8 cellular contexts compared by ENCODE assay signal in the genomic region with DNA sequence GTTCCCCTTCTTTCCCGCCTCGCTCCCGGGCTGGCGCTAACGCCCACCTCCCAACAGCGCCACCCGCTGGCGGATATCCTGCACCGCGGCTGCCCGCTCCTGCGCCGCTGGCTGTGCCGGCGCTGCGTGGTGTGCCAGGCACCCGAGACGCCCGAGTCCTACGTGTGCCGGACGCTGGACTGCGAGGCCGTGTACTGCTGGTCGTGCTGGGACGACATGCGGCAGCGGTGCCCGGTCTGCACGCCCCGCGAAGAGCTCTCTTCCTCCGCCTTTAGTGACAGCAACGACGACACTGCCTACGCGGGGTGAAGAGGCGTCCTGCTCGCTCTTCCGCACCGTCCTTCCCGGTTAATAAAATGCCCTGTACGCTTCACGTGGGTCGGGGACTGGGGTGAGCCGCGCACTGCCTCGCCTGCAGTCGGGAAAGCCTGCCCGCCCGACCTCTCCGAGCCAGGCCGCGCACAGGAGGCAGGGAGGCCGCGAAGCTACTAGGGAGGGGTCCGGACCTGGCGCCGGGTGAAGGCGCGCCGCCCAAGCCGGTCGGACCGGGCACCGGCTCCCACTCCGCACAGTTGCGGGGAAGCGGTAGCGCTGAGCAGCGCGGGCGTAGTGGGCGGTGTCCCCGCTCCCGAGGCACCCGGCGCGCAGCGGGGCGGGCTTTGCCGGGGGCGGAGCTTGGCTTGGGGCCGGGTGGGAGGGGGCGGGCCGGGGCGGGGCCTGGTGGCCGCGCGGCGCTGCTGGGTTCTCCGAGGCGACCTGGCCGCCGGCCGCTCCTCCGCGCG. TPM values are rescaled to one million over a fixed set of nuclear protein-coding genes. Genes with fewer than 3 reads are reported as not detected.
DNase-seq lines count a peak whose midpoint lies in the region; ATAC-seq lines count a peak whose summit lies in the region.

A gene with protein sequence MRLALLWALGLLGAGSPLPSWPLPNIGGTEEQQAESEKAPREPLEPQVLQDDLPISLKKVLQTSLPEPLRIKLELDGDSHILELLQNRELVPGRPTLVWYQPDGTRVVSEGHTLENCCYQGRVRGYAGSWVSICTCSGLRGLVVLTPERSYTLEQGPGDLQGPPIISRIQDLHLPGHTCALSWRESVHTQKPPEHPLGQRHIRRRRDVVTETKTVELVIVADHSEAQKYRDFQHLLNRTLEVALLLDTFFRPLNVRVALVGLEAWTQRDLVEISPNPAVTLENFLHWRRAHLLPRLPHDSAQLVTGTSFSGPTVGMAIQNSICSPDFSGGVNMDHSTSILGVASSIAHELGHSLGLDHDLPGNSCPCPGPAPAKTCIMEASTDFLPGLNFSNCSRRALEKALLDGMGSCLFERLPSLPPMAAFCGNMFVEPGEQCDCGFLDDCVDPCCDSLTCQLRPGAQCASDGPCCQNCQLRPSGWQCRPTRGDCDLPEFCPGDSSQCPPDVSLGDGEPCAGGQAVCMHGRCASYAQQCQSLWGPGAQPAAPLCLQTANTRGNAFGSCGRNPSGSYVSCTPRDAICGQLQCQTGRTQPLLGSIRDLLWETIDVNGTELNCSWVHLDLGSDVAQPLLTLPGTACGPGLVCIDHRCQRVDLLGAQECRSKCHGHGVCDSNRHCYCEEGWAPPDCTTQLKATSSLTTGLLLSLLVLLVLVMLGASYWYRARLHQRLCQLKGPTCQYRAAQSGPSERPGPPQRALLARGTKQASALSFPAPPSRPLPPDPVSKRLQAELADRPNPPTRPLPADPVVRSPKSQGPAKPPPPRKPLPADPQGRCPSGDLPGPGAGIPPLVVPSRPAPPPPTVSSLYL (plus strand): TSS at position 757 of the 782 bp plus-strand sequence. CDS start 71 bp downstream, outside the sequence.

- H3K36me3 ChIP-seq in mesenchymal stem cell (ENCODE audit: control insufficient read depth in 1 of 2, insufficient read depth in 2 of 2, low read depth in 1 of 2, low read length in 2 of 2) = peaks cover 14 to 18% of the 10 kb centered on the region in 2 experiments

- H3K18ac ChIP-seq in mesenchymal stem cell (ENCODE audit: low read depth in 1 of 2, low read length in 2 of 2) = peak within 1 kb of the TSS; percentile 60 to 98

- peak within 1 kb of the TSS; percentile 37 for H3K27ac ChIP-seq in mesenchymal stem cell (ENCODE audit: low read length, poor library complexity, severe bottlenecking)

- no peak within 1 kb of the TSS for H4K91ac ChIP-seq in mesenchymal stem cell (ENCODE audit: low read length)

- H3K9me3 Mint-ChIP-seq in effector memory CD8-positive, alpha-beta T cell = no peaks in the 10 kb centered on the region

- H3K4me1 ChIP-seq in mesenchymal stem cell (ENCODE audit: control insufficient read depth, insufficient read depth, low read depth, low read length) = peaks cover 19% of the 10 kb centered on the region

- H3K79me1 ChIP-seq in mesenchymal stem cell (replicated peaks; ENCODE audit: low read length, poor library complexity, severe bottlenecking) = peaks cover 13% of the 10 kb centered on the region

- peak within 1 kb of the TSS in 1 of 2 experiments; percentile 95 for H3K23ac ChIP-seq in mesenchymal stem cell (ENCODE audit: low read length in 2 of 2)

- peak within 1 kb of the TSS; percentile 99 for H2AFZ ChIP-seq in mesenchymal stem cell (ENCODE audit: low read depth, low read length)

- no peaks in the 10 kb centered on the region for H3K27me3 Mint-ChIP-seq in effector memory CD8-positive, alpha-beta T cell

- H2BK120ac ChIP-seq in mesenchymal stem cell (ENCODE audit: low read depth, low read length) = no peak within 1 kb of the TSS

- no peaks in the 10 kb centered on the region for H3K9me3 ChIP-seq in mesenchymal stem cell (ENCODE audit: control insufficient read depth, low read length)

- H3K4me3 ChIP-seq in mesenchymal stem cell (ENCODE audit: insufficient read depth in 1 of 2, low read depth in 1 of 2, low read length in 2 of 2) = peak within 1 kb of the TSS; percentile 71 to 95

- 1% methylated on average over 57 of the region's 99 CpGs for WGBS in mesenchymal stem cell

- peak within 1 kb of the TSS; percentile 77 for H4K8ac ChIP-seq in mesenchymal stem cell (ENCODE audit: low read length)

- H2AK5ac ChIP-seq in mesenchymal stem cell (ENCODE audit: low read length, severe bottlenecking) = no peak within 1 kb of the TSS

- H2BK12ac ChIP-seq in mesenchymal stem cell (ENCODE audit: low read length in 2 of 2) = peak within 1 kb of the TSS in 1 of 2 experiments; percentile 75

- DNase-seq in AG08396 (ENCODE audit: low spot score) = peak; percentile 98
- peak; percentile 94 for DNase-seq in NCI-H82 (lab: John Stamatoyannopoulos, UW)
- peak; percentile 93 for DNase-seq in activated CD8-positive, alpha-beta memory T cell treated with anti-CD3 and anti-CD28 coated beads for 24 hours
- peak; percentile 76 to 81 (median 78) for DNase-seq in effector memory CD8-positive, alpha-beta T cell
- DNase-seq in mesenchymal stem cell = peak; percentile 82
- DNase-seq in stimulated activated CD8-positive, alpha-beta memory T cell treated with anti-CD3 and anti-CD28 coated beads, Interleukin-12 subunit alpha, Interleukin-12 subunit beta, amount 100 ng/mL, for 4 hours (ENCODE audit: low read depth) = peak; percentile 71

- H3K4me1 Mint-ChIP-seq in effector memory CD8-positive, alpha-beta T cell (ENCODE audit: low read depth in 2 of 2) = peaks cover 22 to 28% of the 10 kb centered on the region in 2 donors

- H3K9ac ChIP-seq in mesenchymal stem cell (ENCODE audit: low read length) = peak within 1 kb of the TSS; percentile 87

- peak within 1 kb of the TSS; percentile 82 for H2BK15ac ChIP-seq in mesenchymal stem cell (ENCODE audit: low read depth, poor library complexity, severe bottlenecking)

- peak within 1 kb of the TSS; percentile 96 for H3K4me2 ChIP-seq in mesenchymal stem cell (ENCODE audit: low read length, poor library complexity, severe bottlenecking)

- no peaks in the 10 kb centered on the region for H3K27me3 ChIP-seq in mesenchymal stem cell (ENCODE audit: control insufficient read depth in 1 of 2, insufficient read depth in 1 of 2, low read length in 2 of 2)

- H3K14ac ChIP-seq in mesenchymal stem cell (ENCODE audit: low read length in 2 of 2) = peak within 1 kb of the TSS in 1 of 2 experiments; percentile 96

- no peak within 1 kb of the TSS for H2BK5ac ChIP-seq in mesenchymal stem cell (ENCODE audit: low read depth, low read length, poor library complexity, severe bottlenecking)

- H3K4ac ChIP-seq in mesenchymal stem cell (ENCODE audit: low read depth in 1 of 2, low read length in 2 of 2) = peak within 1 kb of the TSS; percentile 7 to 57

- H3K36me3 Mint-ChIP-seq in effector memory CD8-positive, alpha-beta T cell (ENCODE audit: insufficient read depth) = peaks cover 4% of the 10 kb centered on the region

- H3K27ac Mint-ChIP-seq in effector memory CD8-positive, alpha-beta T cell = peak within 1 kb of the TSS; percentile 77 to 89

- ATAC-seq in GM18907 (IDR thresholded peaks at IDR 0.05; ENCODE audit: unreplicated experiment) (peak; percentile 60), HG03354 (IDR thresholded peaks at IDR 0.05; ENCODE audit: poor library complexity, severe bottlenecking, unreplicated experiment) (peak; percentile 65)
- ATAC-seq in effector memory CD8-positive, alpha-beta T cell (replicated peaks) = peak; percentile 76

- peak within 1 kb of the TSS; percentile 86 to 89 for H3K4me3 Mint-ChIP-seq in effector memory CD8-positive, alpha-beta T cell

RNA-seq across cellular contexts. Expression of the gene that starts here (rescaled TPM):
- polyA plus RNA-seq in mesenchymal stem cell (2013, experiment 1 of 2) = 32.8 TPM
- 32.9 TPM for polyA plus RNA-seq in mesenchymal stem cell (2013, experiment 2 of 2)

Comparison
In these comparisons a context has a peak if more than half of its experiments do, and no peak if none do; other contexts are left out.
1. Peak in every context shown above with its lines: DNase-seq, ATAC-seq, H3K4me3 ChIP-seq and H3K27ac ChIP-seq.